In genomic region chr1:153389394-153389793, GRCh38 we compare ENCODE assay signal across 40 cellular contexts. TPM values are rescaled to one million over a fixed set of nuclear protein-coding genes. Genes with fewer than 3 reads are reported as not detected.
"Had no signal": no experiment of that assay in that cellular context is flagged by ENCODE, and none has a peak within 500 bp of the region (broad histone marks: within the 10 kb centered on the region; RNA-seq: fewer than 3 reads in every experiment).

No MANE protein-coding gene starts in this region.

- H3K9me3 Mint-ChIP-seq: activated naive CD4-positive, alpha-beta T cell treated with anti-CD3 and anti-CD28 coated beads for 36 hours; activated naive CD8-positive, alpha-beta T cell treated with anti-CD3 and anti-CD28 coated beads for 36 hours; activated T-helper 1 cell treated with anti-CD3 and anti-CD28 coated beads, Interleukin-12 subunit alpha, Interleukin-12 subunit beta, Interleukin-2, Interleukin-4 antibody, amounts not matched to agents 30 ng/mL and 10 ng/mL and 1 ng/mL, durations not matched to agents 14 hours and 24 hours and 36 hours; effector memory CD8-positive, alpha-beta T cell; naive thymus-derived CD4-positive, alpha-beta T cell; stimulated activated naive B cell treated with anti-CD40 and anti-IgM and Interleukin-4, amounts not matched to agents 10 μg/mL and 1 μg/mL and 100 μg/mL, for 72 hours; T-helper 2 cell treated with Interferon-gamma antibody and Interleukin-4, amounts not matched to agents 5 μg/mL and 100 μg/mL, for 36 hours had no signal

- H3K4me3 ChIP-seq: adrenal gland, body of pancreas, cardiac muscle cell, colonic mucosa, lung, pancreas, prostate gland, sigmoid colon, smooth muscle cell, thyroid gland had no signal

- DNase-seq: activated CD4-positive, alpha-beta T cell treated with anti-CD3 and anti-CD28 coated beads for 4 hours; activated CD4-positive, alpha-beta T cell treated with anti-CD3 and anti-CD28 coated beads, Interleukin-2, amount 50 U/mL, for 4 hours; activated CD8-positive, alpha-beta memory T cell treated with anti-CD3 and anti-CD28 coated beads for 24 hours; activated effector memory CD4-positive, alpha-beta T cell treated with anti-CD3 and anti-CD28 coated beads, Interleukin-2, amount 50 U/mL, for 16 hours; activated naive CD4-positive, alpha-beta T cell treated with anti-CD3 and anti-CD28 coated beads for 36 hours; activated naive CD8-positive, alpha-beta T cell treated with anti-CD3 and anti-CD28 coated beads for 36 hours; activated T-cell treated with anti-CD3 and anti-CD28 coated beads, Interleukin-2, amount 50 U/mL, for 1 hour; adrenal gland; aorta; body of pancreas; cerebellar nuclear complex; dorsolateral prefrontal cortex; effector memory CD8-positive, alpha-beta T cell; foreskin melanocyte; heart right ventricle; kidney glomerular epithelial cell; naive thymus-derived CD4-positive, alpha-beta T cell; nucleus accumbens; pancreas; retina; sigmoid colon; stimulated activated CD4-positive, alpha-beta T cell treated with anti-CD3 and anti-CD28 coated beads, Interleukin-15, amount 100 ng/mL, for 24 hours; stimulated activated CD4-positive, alpha-beta T cell treated with anti-CD3 and anti-CD28 coated beads, Interleukin-2, amount 100 ng/mL, for 24 hours; stimulated activated naive B cell treated with anti-CD40 and anti-IgM and Interleukin-4, amounts not matched to agents 10 μg/mL and 1 μg/mL and 100 μg/mL, for 72 hours; stomach; T-helper 1 cell; thyroid gland had no signal

- H3K9me3 ChIP-seq: adrenal gland, body of pancreas, colonic mucosa, esophagus muscularis mucosa, heart right ventricle, pancreas, prostate gland, sigmoid colon, stomach, thyroid gland had no signal

- FAIRE-seq: pancreas had no signal

- H3K4me2 ChIP-seq: smooth muscle cell had no signal

- H3K27ac Mint-ChIP-seq: activated naive CD8-positive, alpha-beta T cell treated with anti-CD3 and anti-CD28 coated beads for 36 hours; activated T-helper 1 cell treated with anti-CD3 and anti-CD28 coated beads, Interleukin-12 subunit alpha, Interleukin-12 subunit beta, Interleukin-2, Interleukin-4 antibody, amounts not matched to agents 30 ng/mL and 10 ng/mL and 1 ng/mL, durations not matched to agents 14 hours and 24 hours and 36 hours; effector memory CD8-positive, alpha-beta T cell; stimulated activated naive B cell treated with anti-CD40 and anti-IgM and Interleukin-4, amounts not matched to agents 10 μg/mL and 1 μg/mL and 100 μg/mL, for 72 hours; T-helper 2 cell treated with Interferon-gamma antibody and Interleukin-4, amounts not matched to agents 5 μg/mL and 100 μg/mL, for 36 hours had no signal

- ATAC-seq: body of pancreas; effector memory CD8-positive, alpha-beta T cell; heart right ventricle; left lobe of liver; naive thymus-derived CD4-positive, alpha-beta T cell; pancreas; stimulated activated naive B cell treated with anti-CD40 and anti-IgM and Interleukin-4, amounts not matched to agents 10 μg/mL and 1 μg/mL and 100 μg/mL, for 72 hours had no signal

- H3K27me3 ChIP-seq: adrenal gland, body of pancreas, colonic mucosa, pancreas, sigmoid colon, thyroid gland had no signal

- H3K4me1 ChIP-seq: body of pancreas, colonic mucosa, esophagus muscularis mucosa, pancreas, prostate gland, sigmoid colon, stomach, thyroid gland had no signal

- H3K4me3 Mint-ChIP-seq: activated naive CD4-positive, alpha-beta T cell treated with anti-CD3 and anti-CD28 coated beads for 36 hours; activated naive CD8-positive, alpha-beta T cell treated with anti-CD3 and anti-CD28 coated beads for 36 hours; activated T-helper 1 cell treated with anti-CD3 and anti-CD28 coated beads, Interleukin-12 subunit alpha, Interleukin-12 subunit beta, Interleukin-2, Interleukin-4 antibody, amounts not matched to agents 30 ng/mL and 10 ng/mL and 1 ng/mL, durations not matched to agents 14 hours and 24 hours and 36 hours; effector memory CD8-positive, alpha-beta T cell; naive thymus-derived CD4-positive, alpha-beta T cell; stimulated activated naive B cell treated with anti-CD40 and anti-IgM and Interleukin-4, amounts not matched to agents 10 μg/mL and 1 μg/mL and 100 μg/mL, for 72 hours; T-helper 2 cell treated with Interferon-gamma antibody and Interleukin-4, amounts not matched to agents 5 μg/mL and 100 μg/mL, for 36 hours had no signal

- H3K4me1 Mint-ChIP-seq: activated naive CD8-positive, alpha-beta T cell treated with anti-CD3 and anti-CD28 coated beads for 36 hours had no signal

- H3K36me3 Mint-ChIP-seq: activated naive CD8-positive, alpha-beta T cell treated with anti-CD3 and anti-CD28 coated beads for 36 hours; naive thymus-derived CD4-positive, alpha-beta T cell; stimulated activated naive B cell treated with anti-CD40 and anti-IgM and Interleukin-4, amounts not matched to agents 10 μg/mL and 1 μg/mL and 100 μg/mL, for 72 hours had no signal

- H3K36me3 ChIP-seq: adrenal gland, cardiac muscle cell, colonic mucosa, esophagus muscularis mucosa, heart right ventricle, pancreas, prostate gland, sigmoid colon, stomach, thyroid gland had no signal

- H3K27ac ChIP-seq: adrenal gland, body of pancreas, cardiac muscle cell, colonic mucosa, dorsolateral prefrontal cortex, esophagus muscularis mucosa, pancreas, prostate gland, sigmoid colon, thyroid gland, VCaP had no signal

RNA-seq across cellular contexts. Expression of gene S100A8, which starts 1.5 kb away (rescaled TPM):
- total RNA-seq: activated naive CD4-positive, alpha-beta T cell treated with anti-CD3 and anti-CD28 coated beads for 36 hours; activated naive CD8-positive, alpha-beta T cell treated with anti-CD3 and anti-CD28 coated beads for 36 hours; activated T-helper 1 cell treated with anti-CD3 and anti-CD28 coated beads, Interleukin-12 subunit alpha, Interleukin-12 subunit beta, Interleukin-2, Interleukin-4 antibody, amounts not matched to agents 30 ng/mL and 10 ng/mL and 1 ng/mL, durations not matched to agents 14 hours and 24 hours and 36 hours; cardiac muscle cell; glomerular endothelial cell; smooth muscle cell had no signal
- polyA plus RNA-seq: neural cell had no signal

RNA-seq across cellular contexts. Expression of gene S100A12, which starts 14.0 kb away (rescaled TPM):
- total RNA-seq: activated naive CD4-positive, alpha-beta T cell treated with anti-CD3 and anti-CD28 coated beads for 36 hours; activated naive CD8-positive, alpha-beta T cell treated with anti-CD3 and anti-CD28 coated beads for 36 hours; activated T-helper 1 cell treated with anti-CD3 and anti-CD28 coated beads, Interleukin-12 subunit alpha, Interleukin-12 subunit beta, Interleukin-2, Interleukin-4 antibody, amounts not matched to agents 30 ng/mL and 10 ng/mL and 1 ng/mL, durations not matched to agents 14 hours and 24 hours and 36 hours; body of pancreas; cardiac muscle cell; colonic mucosa; glomerular endothelial cell; prostate gland; sigmoid colon; smooth muscle cell; thyroid gland; ureter had no signal
- polyA plus RNA-seq: cardiac muscle cell; naive thymus-derived CD4-positive, alpha-beta T cell; neural cell; smooth muscle cell had no signal

RNA-seq across cellular contexts. Expression of gene S100A7A, which starts 26.9 kb away (rescaled TPM):
- total RNA-seq: activated naive CD4-positive, alpha-beta T cell treated with anti-CD3 and anti-CD28 coated beads for 36 hours; activated naive CD8-positive, alpha-beta T cell treated with anti-CD3 and anti-CD28 coated beads for 36 hours; activated T-helper 1 cell treated with anti-CD3 and anti-CD28 coated beads, Interleukin-12 subunit alpha, Interleukin-12 subunit beta, Interleukin-2, Interleukin-4 antibody, amounts not matched to agents 30 ng/mL and 10 ng/mL and 1 ng/mL, durations not matched to agents 14 hours and 24 hours and 36 hours; adrenal gland; aorta; body of pancreas; cardiac muscle cell; colonic mucosa; dorsolateral prefrontal cortex; esophagus muscularis mucosa; glomerular endothelial cell; heart right ventricle; left lobe of liver; lung; naive thymus-derived CD4-positive, alpha-beta T cell; pancreas; prostate gland; sigmoid colon; smooth muscle cell; stomach; thyroid gland; ureter had no signal
- polyA plus RNA-seq: adrenal gland; aorta; cardiac muscle cell; heart right ventricle; lung; naive thymus-derived CD4-positive, alpha-beta T cell; neural cell; pancreas; sigmoid colon; smooth muscle cell had no signal

RNA-seq across cellular contexts. Expression of gene S100A9, which starts 31.7 kb away (rescaled TPM):
- total RNA-seq: activated naive CD8-positive, alpha-beta T cell treated with anti-CD3 and anti-CD28 coated beads for 36 hours; activated T-helper 1 cell treated with anti-CD3 and anti-CD28 coated beads, Interleukin-12 subunit alpha, Interleukin-12 subunit beta, Interleukin-2, Interleukin-4 antibody, amounts not matched to agents 30 ng/mL and 10 ng/mL and 1 ng/mL, durations not matched to agents 14 hours and 24 hours and 36 hours; glomerular endothelial cell had no signal
- polyA plus RNA-seq: cardiac muscle cell, neural cell had no signal

RNA-seq across cellular contexts. Expression of gene PGLYRP4, which starts 40.8 kb away (rescaled TPM):
- total RNA-seq: activated naive CD4-positive, alpha-beta T cell treated with anti-CD3 and anti-CD28 coated beads for 36 hours; activated naive CD8-positive, alpha-beta T cell treated with anti-CD3 and anti-CD28 coated beads for 36 hours; activated T-helper 1 cell treated with anti-CD3 and anti-CD28 coated beads, Interleukin-12 subunit alpha, Interleukin-12 subunit beta, Interleukin-2, Interleukin-4 antibody, amounts not matched to agents 30 ng/mL and 10 ng/mL and 1 ng/mL, durations not matched to agents 14 hours and 24 hours and 36 hours; adrenal gland; aorta; body of pancreas; cardiac muscle cell; colonic mucosa; dorsolateral prefrontal cortex; esophagus muscularis mucosa; glomerular endothelial cell; heart right ventricle; left lobe of liver; naive thymus-derived CD4-positive, alpha-beta T cell; prostate gland; sigmoid colon; stomach; thyroid gland had no signal
- polyA plus RNA-seq: adrenal gland; aorta; heart right ventricle; naive thymus-derived CD4-positive, alpha-beta T cell; neural cell; pancreas had no signal
